In the genomic region with DNA sequence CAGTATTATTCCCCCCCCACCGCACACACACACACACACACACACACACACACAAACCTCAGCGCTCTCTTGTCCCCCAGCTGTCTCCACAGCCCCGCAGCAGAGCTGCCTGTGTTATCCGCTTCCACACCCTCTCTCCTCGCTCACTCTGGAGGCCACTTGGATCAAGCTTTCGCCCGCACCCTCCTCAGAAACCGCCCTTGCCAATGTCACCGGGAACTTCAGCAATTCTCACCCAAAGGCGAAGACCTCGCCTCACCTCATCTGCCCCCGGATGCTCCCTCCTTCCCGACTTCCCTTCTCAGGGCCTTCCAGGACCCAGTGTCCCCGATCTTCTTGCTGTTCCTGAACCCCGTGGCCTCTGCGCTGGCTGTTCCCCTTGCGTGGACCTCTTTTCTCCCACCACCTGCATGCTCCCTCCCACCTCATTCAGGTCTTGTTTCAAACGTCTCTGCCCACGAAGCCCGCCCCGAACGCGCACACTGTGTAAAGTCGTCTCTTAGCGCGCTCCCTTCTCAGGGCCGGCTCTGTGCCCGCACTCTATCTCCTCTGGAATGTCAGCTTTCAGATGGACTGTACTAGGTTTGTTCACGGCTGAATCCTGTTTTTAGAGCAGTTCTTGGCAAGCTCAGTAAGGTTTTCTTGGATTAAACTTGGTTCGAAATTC, we compare ENCODE assay signal across 1 cellular context.
TF ChIP-seq lines count a peak whose summit lies in the region.

No MANE protein-coding gene starts in this region.

TF ChIP-seq in SK-N-SH, 30 proteins besides CTCF, POLR2A, EP300 and RAD21 (continued from another document):
- no peak for TF ChIP-seq MXI1 (IDR thresholded peaks at IDR 0.05; ENCODE audit: low read depth, low read length)
- TF ChIP-seq FOXJ3 (CRISPR knock-in tag; IDR thresholded peaks at IDR 0.05): no peak
- no peak for TF ChIP-seq GABPA (IDR thresholded peaks at IDR 0.05; ENCODE audit: low read depth)
- TF ChIP-seq RCOR1 (IDR thresholded peaks at IDR 0.05; ENCODE audit: low read length): no peak
- no peak for TF ChIP-seq YY1 (IDR thresholded peaks at IDR 0.05; ENCODE audit: low read depth)
- TF ChIP-seq SMC3 (IDR thresholded peaks at IDR 0.05; ENCODE audit: low read depth, low read length): no peak
- TF ChIP-seq ELF1 (IDR thresholded peaks at IDR 0.05): no peak
- TF ChIP-seq, protein P1, sequence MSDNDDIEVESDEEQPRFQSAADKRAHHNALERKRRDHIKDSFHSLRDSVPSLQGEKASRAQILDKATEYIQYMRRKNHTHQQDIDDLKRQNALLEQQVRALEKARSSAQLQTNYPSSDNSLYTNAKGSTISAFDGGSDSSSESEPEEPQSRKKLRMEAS (IDR thresholded peaks at IDR 0.05; ENCODE audit: low read depth): no peak
- no peak for TF ChIP-seq GATA2 (CRISPR knock-in tag; IDR thresholded peaks at IDR 0.05)
- TF ChIP-seq, protein P2, sequence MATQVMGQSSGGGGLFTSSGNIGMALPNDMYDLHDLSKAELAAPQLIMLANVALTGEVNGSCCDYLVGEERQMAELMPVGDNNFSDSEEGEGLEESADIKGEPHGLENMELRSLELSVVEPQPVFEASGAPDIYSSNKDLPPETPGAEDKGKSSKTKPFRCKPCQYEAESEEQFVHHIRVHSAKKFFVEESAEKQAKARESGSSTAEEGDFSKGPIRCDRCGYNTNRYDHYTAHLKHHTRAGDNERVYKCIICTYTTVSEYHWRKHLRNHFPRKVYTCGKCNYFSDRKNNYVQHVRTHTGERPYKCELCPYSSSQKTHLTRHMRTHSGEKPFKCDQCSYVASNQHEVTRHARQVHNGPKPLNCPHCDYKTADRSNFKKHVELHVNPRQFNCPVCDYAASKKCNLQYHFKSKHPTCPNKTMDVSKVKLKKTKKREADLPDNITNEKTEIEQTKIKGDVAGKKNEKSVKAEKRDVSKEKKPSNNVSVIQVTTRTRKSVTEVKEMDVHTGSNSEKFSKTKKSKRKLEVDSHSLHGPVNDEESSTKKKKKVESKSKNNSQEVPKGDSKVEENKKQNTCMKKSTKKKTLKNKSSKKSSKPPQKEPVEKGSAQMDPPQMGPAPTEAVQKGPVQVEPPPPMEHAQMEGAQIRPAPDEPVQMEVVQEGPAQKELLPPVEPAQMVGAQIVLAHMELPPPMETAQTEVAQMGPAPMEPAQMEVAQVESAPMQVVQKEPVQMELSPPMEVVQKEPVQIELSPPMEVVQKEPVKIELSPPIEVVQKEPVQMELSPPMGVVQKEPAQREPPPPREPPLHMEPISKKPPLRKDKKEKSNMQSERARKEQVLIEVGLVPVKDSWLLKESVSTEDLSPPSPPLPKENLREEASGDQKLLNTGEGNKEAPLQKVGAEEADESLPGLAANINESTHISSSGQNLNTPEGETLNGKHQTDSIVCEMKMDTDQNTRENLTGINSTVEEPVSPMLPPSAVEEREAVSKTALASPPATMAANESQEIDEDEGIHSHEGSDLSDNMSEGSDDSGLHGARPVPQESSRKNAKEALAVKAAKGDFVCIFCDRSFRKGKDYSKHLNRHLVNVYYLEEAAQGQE (IDR thresholded peaks at IDR 0.05; ENCODE audit: low read depth, low read length): no peak
- TF ChIP-seq, protein P3, sequence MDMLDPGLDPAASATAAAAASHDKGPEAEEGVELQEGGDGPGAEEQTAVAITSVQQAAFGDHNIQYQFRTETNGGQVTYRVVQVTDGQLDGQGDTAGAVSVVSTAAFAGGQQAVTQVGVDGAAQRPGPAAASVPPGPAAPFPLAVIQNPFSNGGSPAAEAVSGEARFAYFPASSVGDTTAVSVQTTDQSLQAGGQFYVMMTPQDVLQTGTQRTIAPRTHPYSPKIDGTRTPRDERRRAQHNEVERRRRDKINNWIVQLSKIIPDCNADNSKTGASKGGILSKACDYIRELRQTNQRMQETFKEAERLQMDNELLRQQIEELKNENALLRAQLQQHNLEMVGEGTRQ (IDR thresholded peaks at IDR 0.05; ENCODE audit: borderline replicate concordance, low read depth, low read length): no peak
- no peak for TF ChIP-seq TEAD4 (IDR thresholded peaks at IDR 0.05; ENCODE audit: borderline replicate concordance, insufficient read depth)
- no peak for TF ChIP-seq TCF12 (IDR thresholded peaks at IDR 0.05)
